ENCODE assay signal across 15 cellular contexts in genomic region chr12:123763093-123763492, GRCh38. TPM values are rescaled to one million over a fixed set of nuclear protein-coding genes. Genes with fewer than 3 reads are reported as not detected.
DNase-seq lines count a peak whose midpoint lies in the region; ATAC-seq and TF ChIP-seq lines count a peak whose summit lies in the region.
"Had no signal": no experiment of that assay in that cellular context is flagged by ENCODE, and none has a peak within 500 bp of the region (broad histone marks: within the 10 kb centered on the region; RNA-seq: fewer than 3 reads in every experiment).

No MANE protein-coding gene starts in this region.

- no peaks in the 10 kb centered on the region for H3K9me3 Mint-ChIP-seq in naive thymus-derived CD8-positive, alpha-beta T cell

- H3K9ac ChIP-seq in HUES6 (ENCODE audit: low read length) = no peak overlapping the region

- peaks cover 3 to 16% (median 10%) of the 10 kb centered on the region in 4 donors for H3K4me1 Mint-ChIP-seq in naive thymus-derived CD8-positive, alpha-beta T cell

- no peak for TF ChIP-seq CTCF in esophagus squamous epithelium (IDR thresholded peaks at IDR 0.05)

- intact Hi-C loops in esophagus squamous epithelium (cut with DNase I) = no loop called here

- peak overlapping the region in 8 of 10 donors; percentile 65 to 90 (median 86) for H3K4me3 Mint-ChIP-seq in naive thymus-derived CD8-positive, alpha-beta T cell

- peaks cover 0 to 5% (median 1%) of the 10 kb centered on the region in 5 donors for H3K27me3 Mint-ChIP-seq in naive thymus-derived CD8-positive, alpha-beta T cell

- H3K27ac ChIP-seq in HUES6 (ENCODE audit: low read depth, low read length) (no peak overlapping the region), esophagus squamous epithelium (no peak overlapping the region)
- H3K27ac ChIP-seq: psoas muscle had no signal

- POLR2A ChIA-PET in naive thymus-derived CD8-positive, alpha-beta T cell (lab: Charles Lee) = interaction anchor here (0.7 kb wide), 1 partner anchor 83 kb away, joined by 3 read pairs; no protein-coding TSS in a partner anchor

- H3K36me3 ChIP-seq in HUES6 (ENCODE audit: control insufficient read depth, insufficient read depth, low read length) (peaks cover 15% of the 10 kb centered on the region), esophagus squamous epithelium (peaks cover 0 to 16% (median 0%) of the 10 kb centered on the region in 3 donors)

- WGBS in esophagus squamous epithelium, 2 donors = 50 to 55% methylated on average over 8 of the region's 8 CpGs

- H3K4me3 ChIP-seq in HUES6 (ENCODE audit: low read depth, low read length) (peak overlapping the region; percentile 94), esophagus squamous epithelium (peak overlapping the region in 3 of 4 donors; percentile 35 to 68 (median 58))

- peak overlapping the region in 1 of 10 donors; percentile 62 for H3K27ac Mint-ChIP-seq in naive thymus-derived CD8-positive, alpha-beta T cell

- TF ChIP-seq POLR2A in esophagus squamous epithelium (IDR thresholded peaks at IDR 0.05) = no peak

- no peaks in the 10 kb centered on the region for H3K9me3 ChIP-seq in HUES6 (ENCODE audit: control insufficient read depth, insufficient read depth, low read depth, low read length)
- no peaks in the 10 kb centered on the region for H3K9me3 ChIP-seq in esophagus squamous epithelium
- H3K9me3 ChIP-seq: psoas muscle had no signal

- H3K4me1 ChIP-seq in HUES6 (ENCODE audit: control insufficient read depth, insufficient read depth, low read length) (peaks cover 4% of the 10 kb centered on the region; the same call in 1 of the 2 replicates), esophagus squamous epithelium (peaks cover 7 to 22% (median 11%) of the 10 kb centered on the region in 3 donors)
- H3K4me1 ChIP-seq: psoas muscle had no signal

- DNase-seq in DMS53 (lab: John Stamatoyannopoulos, UW) (peak; percentile 66), DMS53 treated with DMSO at 0.1 percent for 48 hours (lab: John Stamatoyannopoulos, UW; ENCODE audit: unreplicated experiment) (no peak), esophagus squamous epithelium (lab: John Stamatoyannopoulos, UW) (no peak), DMS79 (lab: John Stamatoyannopoulos, UW) (no peak), midbrain (lab: John Stamatoyannopoulos, UW) (no peak)
- DNase-seq in naive thymus-derived CD8-positive, alpha-beta T cell = no peak
- DNase-seq: 8988T; activated gamma-delta T cell treated with Interleukin-2 at 50 U/mL for 16 hours; central memory CD4-positive, alpha-beta T cell; MM.1S; NCI-H82; psoas muscle; SHP77 had no signal

- H3K36me3 Mint-ChIP-seq in naive thymus-derived CD8-positive, alpha-beta T cell = peaks cover 0 to 11% (median 0%) of the 10 kb centered on the region in 3 donors

- no peak for ATAC-seq in naive thymus-derived CD8-positive, alpha-beta T cell
- ATAC-seq in GM18909 (IDR thresholded peaks at IDR 0.05; ENCODE audit: poor library complexity, unreplicated experiment) = no peak
- ATAC-seq: psoas muscle had no signal

- peaks cover 20% of the 10 kb centered on the region for H3K27me3 ChIP-seq in HUES6 (ENCODE audit: control insufficient read depth, insufficient read depth, low read length)
- H3K27me3 ChIP-seq in esophagus squamous epithelium = peaks cover 0 to 36% (median 0%) of the 10 kb centered on the region in 4 donors

RNA-seq across cellular contexts. Expression of gene DNAH10, which starts 1.0 kb away (rescaled TPM):
- total RNA-seq in esophagus squamous epithelium = not detected
- under 1 TPM; 0.30 to 0.65 TPM for total RNA-seq in naive thymus-derived CD8-positive, alpha-beta T cell
- polyA plus RNA-seq in naive thymus-derived CD8-positive, alpha-beta T cell = under 1 TPM in 1 of 3 donors, not detected in 2; 0.25 TPM

RNA-seq across cellular contexts. Expression of gene ATP6V0A2, which starts 50.9 kb away (rescaled TPM):
- 10 to 100 TPM; 11.8 to 27.5 (median 15.5) TPM for total RNA-seq in esophagus squamous epithelium
- 10 to 100 TPM; 46.6 to 52.3 TPM for total RNA-seq in naive thymus-derived CD8-positive, alpha-beta T cell
- polyA plus RNA-seq in naive thymus-derived CD8-positive, alpha-beta T cell = 10 to 100 TPM; 13.2 to 19.4 (median 18.2) TPM
